ENCODE assay signal across 9 cellular contexts in genomic region chr6:19803331-19804330, GRCh38. TPM values are rescaled to one million over a fixed set of nuclear protein-coding genes. Genes with fewer than 3 reads are reported as not detected.
DNase-seq lines count a peak whose midpoint lies in the region; ATAC-seq and TF ChIP-seq lines count a peak whose summit lies in the region.
"Had no signal": no experiment of that assay in that cellular context is flagged by ENCODE, and none has a peak within 500 bp of the region (broad histone marks: within the 10 kb centered on the region; RNA-seq: fewer than 3 reads in every experiment).

No MANE protein-coding gene starts in this region.

- H3K9me3 ChIP-seq in adipocyte (ENCODE audit: control insufficient read depth, low read length) (no peaks in the 10 kb centered on the region), upper lobe of right lung (no peaks in the 10 kb centered on the region)

- no peaks in the 10 kb centered on the region for H3K36me3 ChIP-seq in adipocyte (ENCODE audit: control insufficient read depth, insufficient read depth, low read length, severe bottlenecking)
- H3K36me3 ChIP-seq in upper lobe of right lung: no peaks in the 10 kb centered on the region

- H3K27me3 ChIP-seq in adipocyte (replicated peaks; ENCODE audit: control insufficient read depth, insufficient read depth, low read length): no peaks in the 10 kb centered on the region
- H3K27me3 ChIP-seq in layer of hippocampus (ENCODE audit: control insufficient read depth, insufficient read depth, low read length): no peaks in the 10 kb centered on the region
- no peaks in the 10 kb centered on the region for H3K27me3 ChIP-seq in upper lobe of right lung

- no peaks in the 10 kb centered on the region for H3K36me3 Mint-ChIP-seq in activated T-cell treated with anti-CD3 and anti-CD28 coated beads, Interleukin-2, amount 50 U/mL, for 72 hours (ENCODE audit: insufficient read depth in 2 of 2)
- H3K36me3 Mint-ChIP-seq in activated naive CD4-positive, alpha-beta T cell treated with anti-CD3 and anti-CD28 coated beads, Interleukin-2, amount 50 U/mL, for 72 hours: peaks cover 0 to 5% of the 10 kb centered on the region in 2 donors

- no peak for ATAC-seq in activated T-cell treated with anti-CD3 and anti-CD28 coated beads, Interleukin-2, amount 50 U/mL, for 72 hours (replicated peaks in 1 of 2)
- ATAC-seq in upper lobe of right lung: no peak
- ATAC-seq in activated naive CD4-positive, alpha-beta T cell treated with anti-CD3 and anti-CD28 coated beads, Interleukin-2, amount 50 U/mL, for 72 hours: no peak

- H3K27ac ChIP-seq in layer of hippocampus (ENCODE audit: low read depth, low read length): peak overlapping the region; percentile 84
- H3K27ac ChIP-seq in upper lobe of right lung: peak overlapping the region; percentile 82

- intact Hi-C loops in upper lobe of right lung (cut with DNase I): no loop called here

- no peak for TF ChIP-seq CTCF in upper lobe of right lung (IDR thresholded peaks at IDR 0.05)

- peaks cover 49% of the 10 kb centered on the region for H3K27me3 Mint-ChIP-seq in activated T-cell treated with anti-CD3 and anti-CD28 coated beads, Interleukin-2, amount 50 U/mL, for 72 hours (ENCODE audit: low read depth)

- peaks cover 20% of the 10 kb centered on the region for H3K4me1 Mint-ChIP-seq in activated T-cell treated with anti-CD3 and anti-CD28 coated beads, Interleukin-2, amount 50 U/mL, for 72 hours (ENCODE audit: low read depth)

- peaks cover 23% of the 10 kb centered on the region for H3K4me1 ChIP-seq in adipocyte (ENCODE audit: control insufficient read depth, insufficient read depth, low read length)
- no peaks in the 10 kb centered on the region for H3K4me1 ChIP-seq in upper lobe of right lung

- peak overlapping the region; percentile 92 for H3K9ac ChIP-seq in adipocyte (ENCODE audit: low read length)

- DNase-seq in activated T-cell treated with anti-CD3 and anti-CD28 coated beads, Interleukin-2, amount 50 U/mL, for 72 hours: no peak
- DNase-seq in activated T-cell treated with anti-CD3 and anti-CD28 coated beads for 4 hours (no peak), adipocyte (ENCODE audit: low read depth) (peak; percentile 10), upper lobe of right lung (no peak), RKO (ENCODE audit: low spot score) (no peak), NOMO-1 (lab: John Stamatoyannopoulos, UW; ENCODE audit: unreplicated experiment in 2 of 2) (no peak)
- DNase-seq in activated naive CD4-positive, alpha-beta T cell treated with anti-CD3 and anti-CD28 coated beads, Interleukin-2, amount 50 U/mL, for 72 hours (ENCODE audit: low spot score in 2 of 2): no peak

- H3K9me3 Mint-ChIP-seq in activated T-cell treated with anti-CD3 and anti-CD28 coated beads, Interleukin-2, amount 50 U/mL, for 72 hours: no peaks in the 10 kb centered on the region
- H3K9me3 Mint-ChIP-seq in activated naive CD4-positive, alpha-beta T cell treated with anti-CD3 and anti-CD28 coated beads, Interleukin-2, amount 50 U/mL, for 72 hours: peaks cover 0 to 3% of the 10 kb centered on the region in 2 donors
- H3K9me3 Mint-ChIP-seq: T-helper 1 cell treated with Interleukin-12 subunit alpha and Interleukin-12 subunit beta and Interleukin-4 antibody, amounts not matched to agents 30 μg/mL and 1 μg/mL, for 36 hours had no signal

- H3K27ac Mint-ChIP-seq in activated T-cell treated with anti-CD3 and anti-CD28 coated beads, Interleukin-2, amount 50 U/mL, for 72 hours: no peak overlapping the region
- H3K27ac Mint-ChIP-seq in activated naive CD4-positive, alpha-beta T cell treated with anti-CD3 and anti-CD28 coated beads, Interleukin-2, amount 50 U/mL, for 72 hours: no peak overlapping the region
- H3K27ac Mint-ChIP-seq: T-helper 1 cell treated with Interleukin-12 subunit alpha and Interleukin-12 subunit beta and Interleukin-4 antibody, amounts not matched to agents 30 μg/mL and 1 μg/mL, for 36 hours had no signal

- H3K4me3 ChIP-seq in adipocyte (ENCODE audit: low read length) (peak overlapping the region; percentile 84), upper lobe of right lung (peak overlapping the region; percentile 60)

- H3K4me3 Mint-ChIP-seq in activated T-cell treated with anti-CD3 and anti-CD28 coated beads, Interleukin-2, amount 50 U/mL, for 72 hours: peak overlapping the region; percentile 81 to 85

RNA-seq across cellular contexts. Expression of gene ID4, which starts 33.5 kb away (rescaled TPM):
- not detected for total RNA-seq in activated T-cell treated with anti-CD3 and anti-CD28 coated beads, Interleukin-2, amount 50 U/mL, for 72 hours
- 35.2 TPM for total RNA-seq in upper lobe of right lung
- not detected for total RNA-seq in activated naive CD4-positive, alpha-beta T cell treated with anti-CD3 and anti-CD28 coated beads, Interleukin-2, amount 50 U/mL, for 72 hours

Comparison
In these comparisons a context has a peak if more than half of its experiments do, and no peak if none do; other contexts are left out.
1. RNA of gene ID4, which starts 33.5 kb away (total RNA-seq): 35.2 TPM in upper lobe of right lung (single experiment); not detected in activated T-cell treated with anti-CD3 and anti-CD28 coated beads, Interleukin-2, amount 50 U/mL, for 72 hours and not detected in activated naive CD4-positive, alpha-beta T cell treated with anti-CD3 and anti-CD28 coated beads, Interleukin-2, amount 50 U/mL, for 72 hours; every median in the first group is over 10 times any median in the second.